1 cellular context compared by ENCODE assay signal in the genomic region with DNA sequence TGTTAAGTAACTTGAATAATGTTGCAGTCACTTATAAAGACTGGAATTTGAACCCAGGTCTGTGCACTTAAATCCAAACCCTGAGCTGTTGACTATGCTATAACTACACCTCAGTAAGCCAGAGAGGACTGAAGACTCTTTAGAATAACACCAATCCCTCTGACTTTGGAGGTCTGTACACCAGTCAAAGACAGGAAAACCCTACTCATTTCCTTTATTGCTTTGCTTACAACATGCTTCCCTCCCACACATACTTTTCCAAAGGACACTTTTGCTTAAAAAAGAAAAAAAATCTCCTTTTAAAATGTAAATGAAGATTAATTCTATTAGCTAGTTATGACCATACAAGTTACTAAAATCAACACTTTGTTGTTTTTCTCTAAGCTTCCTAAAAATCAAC.
TF ChIP-seq lines count a peak whose summit lies in the region.

No MANE protein-coding gene starts in this region.

TF ChIP-seq in K562, 482 proteins besides CTCF, POLR2A, EP300 and RAD21 (continued from another document):
- no peak for TF ChIP-seq ESRRA (IDR thresholded peaks at IDR 0.05; ENCODE audit: borderline replicate concordance, low read depth)
- TF ChIP-seq, protein P1, sequence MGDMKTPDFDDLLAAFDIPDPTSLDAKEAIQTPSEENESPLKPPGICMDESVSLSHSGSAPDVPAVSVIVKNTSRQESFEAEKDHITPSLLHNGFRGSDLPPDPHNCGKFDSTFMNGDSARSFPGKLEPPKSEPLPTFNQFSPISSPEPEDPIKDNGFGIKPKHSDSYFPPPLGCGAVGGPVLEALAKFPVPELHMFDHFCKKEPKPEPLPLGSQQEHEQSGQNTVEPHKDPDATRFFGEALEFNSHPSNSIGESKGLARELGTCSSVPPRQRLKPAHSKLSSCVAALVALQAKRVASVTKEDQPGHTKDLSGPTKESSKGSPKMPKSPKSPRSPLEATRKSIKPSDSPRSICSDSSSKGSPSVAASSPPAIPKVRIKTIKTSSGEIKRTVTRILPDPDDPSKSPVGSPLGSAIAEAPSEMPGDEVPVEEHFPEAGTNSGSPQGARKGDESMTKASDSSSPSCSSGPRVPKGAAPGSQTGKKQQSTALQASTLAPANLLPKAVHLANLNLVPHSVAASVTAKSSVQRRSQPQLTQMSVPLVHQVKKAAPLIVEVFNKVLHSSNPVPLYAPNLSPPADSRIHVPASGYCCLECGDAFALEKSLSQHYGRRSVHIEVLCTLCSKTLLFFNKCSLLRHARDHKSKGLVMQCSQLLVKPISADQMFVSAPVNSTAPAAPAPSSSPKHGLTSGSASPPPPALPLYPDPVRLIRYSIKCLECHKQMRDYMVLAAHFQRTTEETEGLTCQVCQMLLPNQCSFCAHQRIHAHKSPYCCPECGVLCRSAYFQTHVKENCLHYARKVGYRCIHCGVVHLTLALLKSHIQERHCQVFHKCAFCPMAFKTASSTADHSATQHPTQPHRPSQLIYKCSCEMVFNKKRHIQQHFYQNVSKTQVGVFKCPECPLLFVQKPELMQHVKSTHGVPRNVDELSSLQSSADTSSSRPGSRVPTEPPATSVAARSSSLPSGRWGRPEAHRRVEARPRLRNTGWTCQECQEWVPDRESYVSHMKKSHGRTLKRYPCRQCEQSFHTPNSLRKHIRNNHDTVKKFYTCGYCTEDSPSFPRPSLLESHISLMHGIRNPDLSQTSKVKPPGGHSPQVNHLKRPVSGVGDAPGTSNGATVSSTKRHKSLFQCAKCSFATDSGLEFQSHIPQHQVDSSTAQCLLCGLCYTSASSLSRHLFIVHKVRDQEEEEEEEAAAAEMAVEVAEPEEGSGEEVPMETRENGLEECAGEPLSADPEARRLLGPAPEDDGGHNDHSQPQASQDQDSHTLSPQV (IDR thresholded peaks at IDR 0.05), result no peak
